8 cellular contexts compared by ENCODE assay signal in the genomic region with DNA sequence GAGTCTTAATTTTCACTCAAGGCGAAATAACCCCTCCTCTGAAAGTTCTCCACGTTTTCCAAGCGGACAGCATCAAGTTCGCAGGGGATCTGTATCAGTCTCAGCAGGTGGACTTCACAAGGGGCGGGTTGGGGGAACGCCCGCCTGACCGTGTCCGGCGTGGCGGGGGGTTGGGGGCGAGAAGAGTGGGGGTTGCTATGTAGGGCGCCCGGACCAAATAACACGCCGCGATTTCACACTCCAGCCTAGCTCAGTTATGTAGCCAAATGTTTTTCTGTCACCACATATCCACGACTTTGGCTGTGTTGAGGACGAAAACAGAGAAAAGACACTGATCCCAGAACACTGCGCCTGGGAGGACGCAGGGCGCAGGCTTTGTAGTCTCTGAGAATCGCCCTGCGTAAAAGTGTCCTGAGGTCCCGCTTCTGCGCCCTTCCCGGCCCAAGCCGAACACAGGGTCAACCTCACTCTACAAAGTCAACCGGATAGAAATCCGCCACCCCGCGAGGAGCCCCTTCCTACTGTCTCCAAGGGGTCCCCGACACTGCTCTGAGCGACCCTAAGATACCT. TPM values are rescaled to one million over a fixed set of nuclear protein-coding genes. Genes with fewer than 3 reads are reported as not detected.
A peak's percentile ranks its signal among the peaks of the same experiment; 100 is the strongest.
DNase-seq lines count a peak whose midpoint lies in the region; TF ChIP-seq lines count a peak whose summit lies in the region.
"Had no signal": no experiment of that assay in that cellular context is flagged by ENCODE, and none has a peak within 500 bp of the region (broad histone marks: within the 10 kb centered on the region; RNA-seq: fewer than 3 reads in every experiment).

No MANE protein-coding gene starts in this region.

- TF ChIP-seq CTCF in HL-60 (IDR thresholded peaks at IDR 0.05; ENCODE audit: insufficient read depth, low read length) (no peak), kidney epithelial cell (IDR thresholded peaks at IDR 0.05; ENCODE audit: insufficient read depth, low read length, poor library complexity, severe bottlenecking) (no peak)

- no peaks in the 10 kb centered on the region for H3K9me3 Mint-ChIP-seq in activated naive CD8-positive, alpha-beta T cell treated with anti-CD3 and anti-CD28 coated beads for 36 hours
- no peaks in the 10 kb centered on the region for H3K9me3 Mint-ChIP-seq in stimulated activated naive CD8-positive, alpha-beta T cell treated with anti-CD3 and anti-CD28 coated beads, Interleukin-15, Interleukin-2, amounts not matched to agents 100 ng/mL and 50 ng/mL, for 24 hours

- no peaks in the 10 kb centered on the region for H3K36me3 ChIP-seq in kidney epithelial cell (ENCODE audit: control insufficient read depth, insufficient read depth, low read length)

- H3K4me3 ChIP-seq in HL-60 (replicated peaks; ENCODE audit: insufficient read depth, low read length) (peak overlapping the region; percentile 58), kidney epithelial cell (ENCODE audit: low read depth, low read length) (peak overlapping the region; percentile 43)

- peaks cover 24% of the 10 kb centered on the region for H3K4me1 Mint-ChIP-seq in activated naive CD8-positive, alpha-beta T cell treated with anti-CD3 and anti-CD28 coated beads for 36 hours
- peaks cover 43% of the 10 kb centered on the region for H3K4me1 Mint-ChIP-seq in stimulated activated naive CD8-positive, alpha-beta T cell treated with anti-CD3 and anti-CD28 coated beads, Interleukin-15, Interleukin-2, amounts not matched to agents 100 ng/mL and 50 ng/mL, for 24 hours (ENCODE audit: low read depth)

- H3K27me3 Mint-ChIP-seq in activated naive CD8-positive, alpha-beta T cell treated with anti-CD3 and anti-CD28 coated beads for 36 hours = peaks cover 38% of the 10 kb centered on the region
- H3K27me3 Mint-ChIP-seq in stimulated activated naive CD8-positive, alpha-beta T cell treated with anti-CD3 and anti-CD28 coated beads, Interleukin-15, Interleukin-2, amounts not matched to agents 100 ng/mL and 50 ng/mL, for 24 hours = peaks cover 35% of the 10 kb centered on the region

- no peak overlapping the region for H3K27ac Mint-ChIP-seq in activated naive CD8-positive, alpha-beta T cell treated with anti-CD3 and anti-CD28 coated beads for 36 hours
- peak overlapping the region; percentile 43 for H3K27ac Mint-ChIP-seq in stimulated activated naive CD8-positive, alpha-beta T cell treated with anti-CD3 and anti-CD28 coated beads, Interleukin-15, Interleukin-2, amounts not matched to agents 100 ng/mL and 50 ng/mL, for 24 hours

- H3K27ac ChIP-seq in HL-60 (replicated peaks) = no peak overlapping the region

- peak overlapping the region; percentile 72 for H3K4me3 Mint-ChIP-seq in activated naive CD8-positive, alpha-beta T cell treated with anti-CD3 and anti-CD28 coated beads for 36 hours
- peak overlapping the region; percentile 80 for H3K4me3 Mint-ChIP-seq in stimulated activated naive CD8-positive, alpha-beta T cell treated with anti-CD3 and anti-CD28 coated beads, Interleukin-15, Interleukin-2, amounts not matched to agents 100 ng/mL and 50 ng/mL, for 24 hours

- DNase-seq in HL-60 (ENCODE audit: low read depth in 1 of 2, low spot score in 1 of 2) (no peak), kidney epithelial cell (ENCODE audit: low read depth) (no peak), activated gamma-delta T cell (lab: John Stamatoyannopoulos, UW) (no peak), SKM-1 (lab: John Stamatoyannopoulos, UW; ENCODE audit: unreplicated experiment) (no peak), NCI-H1436 treated with DMSO at 0.1 percent for 48 hours (lab: John Stamatoyannopoulos, UW) (no peak)
- DNase-seq in activated naive CD8-positive, alpha-beta T cell treated with anti-CD3 and anti-CD28 coated beads for 36 hours = no peak

- H3K36me3 Mint-ChIP-seq in activated naive CD8-positive, alpha-beta T cell treated with anti-CD3 and anti-CD28 coated beads for 36 hours = no peaks in the 10 kb centered on the region
- no peaks in the 10 kb centered on the region for H3K36me3 Mint-ChIP-seq in stimulated activated naive CD8-positive, alpha-beta T cell treated with anti-CD3 and anti-CD28 coated beads, Interleukin-15, Interleukin-2, amounts not matched to agents 100 ng/mL and 50 ng/mL, for 24 hours (ENCODE audit: low read depth)

- peaks cover 5% of the 10 kb centered on the region for H3K27me3 ChIP-seq in HL-60 (ENCODE audit: insufficient read depth, poor library complexity, severe bottlenecking)
- H3K27me3 ChIP-seq in kidney epithelial cell (ENCODE audit: control insufficient read depth, insufficient read depth, low read length) = peaks cover 19% of the 10 kb centered on the region

RNA-seq across cellular contexts. Expression of gene RUBCNL, which starts 0.5 kb away (rescaled TPM):
- 1 to 10 TPM; 1.1 to 1.9 TPM for total RNA-seq in activated naive CD8-positive, alpha-beta T cell treated with anti-CD3 and anti-CD28 coated beads for 36 hours
- total RNA-seq in kidney epithelial cell = 1.8 and 5.5 TPM in 2 replicates
- total RNA-seq: bronchial epithelial cell had no signal
